Comparison of ENCODE assay signal across 1 cellular context in genomic region chr7:81769891-81770818, GRCh38.
TF ChIP-seq lines count a peak whose summit lies in the region.

Gene HGF (minus strand): TSS chr7:81770047. CDS start chr7:81769971, 76 bp downstream.

TF ChIP-seq in GM12878, 131 proteins besides CTCF, POLR2A, EP300 and RAD21:
- TF ChIP-seq MLLT1 (IDR thresholded peaks at IDR 0.05) (no peak), RB1 (IDR thresholded peaks at IDR 0.05; ENCODE audit: borderline replicate concordance) (no peak)
